ENCODE assay signal across 10 cellular contexts in genomic region chr21:15061284-15061683, GRCh38. TPM values are rescaled to one million over a fixed set of nuclear protein-coding genes. Genes with fewer than 3 reads are reported as not detected.
A peak's percentile ranks its signal among the peaks of the same experiment; 100 is the strongest.
DNase-seq lines count a peak whose midpoint lies in the region; ATAC-seq and TF ChIP-seq lines count a peak whose summit lies in the region.
"Had no signal": no experiment of that assay in that cellular context is flagged by ENCODE, and none has a peak within 500 bp of the region (broad histone marks: within the 10 kb centered on the region; RNA-seq: fewer than 3 reads in every experiment).

No MANE protein-coding gene starts in this region.

- H3K4me1 ChIP-seq in DND-41 (ENCODE audit: insufficient read depth, low read length) (peaks cover 63% of the 10 kb centered on the region), neural progenitor cell (peaks cover 56% of the 10 kb centered on the region), HAP-1 (peaks cover 7% of the 10 kb centered on the region)

- H3K9me3 ChIP-seq in DND-41 (ENCODE audit: insufficient read depth, low read length, severe bottlenecking) (no peaks in the 10 kb centered on the region), neural progenitor cell (ENCODE audit: low read depth) (no peaks in the 10 kb centered on the region), HAP-1 (no peaks in the 10 kb centered on the region)

- H3K9ac ChIP-seq in DND-41 (ENCODE audit: low read depth, low read length) (no peak overlapping the region), neural progenitor cell (no peak overlapping the region)

- no peak for ATAC-seq in DND-41 (ENCODE audit: insufficient read depth, low read depth)

- H2AFZ ChIP-seq in DND-41 (ENCODE audit: low read depth, low read length) (no peak overlapping the region), neural progenitor cell (replicated peaks) (no peak overlapping the region)

- peak overlapping the region; percentile 47 for H3K27ac Mint-ChIP-seq in dendritic cell treated with granulocyte-macrophage colony-stimulating factor and Interleukin-4, amounts not matched to agents 40 ng/mL and 50 ng/mL, for 4 days
- no peak overlapping the region for H3K27ac Mint-ChIP-seq in neural progenitor cell
- H3K27ac Mint-ChIP-seq: activated T-helper 1 cell treated with anti-CD3 and anti-CD28 coated beads, Interleukin-12 subunit alpha, Interleukin-12 subunit beta, Interleukin-2, Interleukin-4 antibody, amounts not matched to agents 30 ng/mL and 10 ng/mL and 1 ng/mL, durations not matched to agents 14 hours and 24 hours and 36 hours had no signal

- in situ Hi-C loops in HAP-1 (cut with MboI; ENCODE audit: low sequenced_read_pairs) = no loop called here

- H3K4me1 Mint-ChIP-seq in dendritic cell treated with granulocyte-macrophage colony-stimulating factor and Interleukin-4, amounts not matched to agents 40 ng/mL and 50 ng/mL, for 4 days (ENCODE audit: low read depth) = peaks cover 79% of the 10 kb centered on the region
- H3K4me1 Mint-ChIP-seq in neural progenitor cell = peaks cover 22% of the 10 kb centered on the region

- peaks cover 18% of the 10 kb centered on the region for H3K36me3 Mint-ChIP-seq in dendritic cell treated with granulocyte-macrophage colony-stimulating factor and Interleukin-4, amounts not matched to agents 40 ng/mL and 50 ng/mL, for 4 days (ENCODE audit: low read depth)
- peaks cover 31% of the 10 kb centered on the region for H3K36me3 Mint-ChIP-seq in neural progenitor cell

- H3F3A ChIP-seq in neural progenitor cell (ENCODE audit: low read depth) = peaks cover 22% of the 10 kb centered on the region

- H3K4me2 ChIP-seq in DND-41 (ENCODE audit: insufficient read depth, low read length) (peak overlapping the region; percentile 68; the same call in 1 of the 2 replicates), neural progenitor cell (peak overlapping the region; percentile 96)

- H3K27me3 ChIP-seq in DND-41 (ENCODE audit: insufficient read depth, low read length, poor library complexity) (no peaks in the 10 kb centered on the region), neural progenitor cell (peaks cover 2% of the 10 kb centered on the region), HAP-1 (ENCODE audit: low read depth) (peaks cover 18% of the 10 kb centered on the region)

- H3K27ac ChIP-seq in DND-41 (ENCODE audit: low read length) = no peak overlapping the region
- no peak overlapping the region for H3K27ac ChIP-seq in neural progenitor cell

- H3K79me2 ChIP-seq in DND-41 (ENCODE audit: insufficient read depth, low read length) = peaks cover 94% of the 10 kb centered on the region
- H3K79me2 ChIP-seq in neural progenitor cell (ENCODE audit: low read depth) = peaks cover 82% of the 10 kb centered on the region

- no peaks in the 10 kb centered on the region for H3K36me3 ChIP-seq in DND-41 (ENCODE audit: insufficient read depth, low read length)
- H3K36me3 ChIP-seq in neural progenitor cell = no peaks in the 10 kb centered on the region
- no peaks in the 10 kb centered on the region for H3K36me3 ChIP-seq in HAP-1 (replicated peaks)

- H3K4me3 ChIP-seq in DND-41 (ENCODE audit: low read depth in 1 of 2, low read length in 2 of 2) (peak overlapping the region in 1 of 2 experiments; percentile 22; a peak in 1 of 4 replicates), LNCaP clone FGC (ENCODE audit: low read depth, low read length) (peak overlapping the region; percentile 92), neural progenitor cell (peak overlapping the region; percentile 90), HAP-1 (no peak overlapping the region)

- H4K20me1 ChIP-seq in DND-41 (ENCODE audit: insufficient read depth, low read length) = peaks cover 42% of the 10 kb centered on the region; the same call in 1 of the 2 replicates
- peaks cover 63% of the 10 kb centered on the region for H4K20me1 ChIP-seq in neural progenitor cell (ENCODE audit: low read depth)

- H3K27me3 Mint-ChIP-seq in dendritic cell treated with granulocyte-macrophage colony-stimulating factor and Interleukin-4, amounts not matched to agents 40 ng/mL and 50 ng/mL, for 4 days = no peaks in the 10 kb centered on the region
- H3K27me3 Mint-ChIP-seq in neural progenitor cell (ENCODE audit: insufficient read depth, low read depth) = no peaks in the 10 kb centered on the region

- DNase-seq in DND-41 (no peak), LNCaP clone FGC (ENCODE audit: low read depth) (no peak), neural progenitor cell (ENCODE audit: low spot score) (no peak), NCI-H1694 treated with DMSO at 0.1 percent for 48 hours (lab: John Stamatoyannopoulos, UW) (no peak), NCI-H524 treated with DMSO at 0.1 percent for 48 hours (lab: John Stamatoyannopoulos, UW) (no peak), HAP-1 (ENCODE audit: low spot score in 2 of 2) (no peak)
- no peak for DNase-seq in stimulated activated CD4-positive, alpha-beta T cell treated with anti-CD3 and anti-CD28 coated beads, Interleukin-12 subunit alpha, Interleukin-12 subunit beta, amount 100 ng/mL, for 4 hours
- DNase-seq: NCI-H526 had no signal

- no peaks in the 10 kb centered on the region for H3K9me3 Mint-ChIP-seq in dendritic cell treated with granulocyte-macrophage colony-stimulating factor and Interleukin-4, amounts not matched to agents 40 ng/mL and 50 ng/mL, for 4 days
- H3K9me3 Mint-ChIP-seq in neural progenitor cell = peaks cover 27% of the 10 kb centered on the region
- H3K9me3 Mint-ChIP-seq: activated T-helper 1 cell treated with anti-CD3 and anti-CD28 coated beads, Interleukin-12 subunit alpha, Interleukin-12 subunit beta, Interleukin-2, Interleukin-4 antibody, amounts not matched to agents 30 ng/mL and 10 ng/mL and 1 ng/mL, durations not matched to agents 14 hours and 24 hours and 36 hours had no signal

- no peak overlapping the region for H3K4me3 Mint-ChIP-seq in dendritic cell treated with granulocyte-macrophage colony-stimulating factor and Interleukin-4, amounts not matched to agents 40 ng/mL and 50 ng/mL, for 4 days
- H3K4me3 Mint-ChIP-seq in neural progenitor cell = peak overlapping the region; percentile 69
- H3K4me3 Mint-ChIP-seq: activated T-helper 1 cell treated with anti-CD3 and anti-CD28 coated beads, Interleukin-12 subunit alpha, Interleukin-12 subunit beta, Interleukin-2, Interleukin-4 antibody, amounts not matched to agents 30 ng/mL and 10 ng/mL and 1 ng/mL, durations not matched to agents 14 hours and 24 hours and 36 hours had no signal

- intact Hi-C loops in dendritic cell treated with granulocyte-macrophage colony-stimulating factor and Interleukin-4, amounts not matched to agents 40 ng/mL and 50 ng/mL, for 4 days (cut with micrococcal nuclease) = loop anchor here (10.0 kb wide), 2 partner anchors 296 to 384 kb away; no protein-coding TSS in a partner anchor

- TF ChIP-seq CTCF in DND-41 (IDR thresholded peaks at IDR 0.05; ENCODE audit: borderline replicate concordance, extremely low read depth, low read length, poor library complexity, severe bottlenecking) (no peak), LNCaP clone FGC (IDR thresholded peaks at IDR 0.05; ENCODE audit: control insufficient read depth, extremely low read depth, insufficient read depth) (no peak), neural progenitor cell (IDR thresholded peaks at IDR 0.05) (no peak)

RNA-seq across cellular contexts. Expression of gene NRIP1, which starts 3.5 kb away (rescaled TPM):
- 45.9 and 59.1 TPM in 2 replicates for total RNA-seq in neural progenitor cell (ENCODE audit: low replicate concordance)
